In genomic region chr20:45834797-45835161, GRCh38 we compare ENCODE assay signal across 1 cellular context.
TF ChIP-seq lines count a peak whose summit lies in the region.

No MANE protein-coding gene starts in this region.

TF ChIP-seq in IMR-90, 13 proteins besides CTCF, POLR2A, EP300 and RAD21 (continued from another document):
- TF ChIP-seq NFE2L2 (IDR thresholded peaks at IDR 0.05; ENCODE audit: low read depth, low read length) (no peak), RFX5 (IDR thresholded peaks at IDR 0.05; ENCODE audit: low read depth, low read length) (no peak), ELK1 (IDR thresholded peaks at IDR 0.05; ENCODE audit: borderline replicate concordance, low read depth, low read length) (no peak), SMC3 (IDR thresholded peaks at IDR 0.05; ENCODE audit: low read depth, low read length) (no peak), USF2 (IDR thresholded peaks at IDR 0.05; ENCODE audit: low read depth, low read length) (no peak)
